Comparison of ENCODE assay signal across 29 cellular contexts in the genomic region with DNA sequence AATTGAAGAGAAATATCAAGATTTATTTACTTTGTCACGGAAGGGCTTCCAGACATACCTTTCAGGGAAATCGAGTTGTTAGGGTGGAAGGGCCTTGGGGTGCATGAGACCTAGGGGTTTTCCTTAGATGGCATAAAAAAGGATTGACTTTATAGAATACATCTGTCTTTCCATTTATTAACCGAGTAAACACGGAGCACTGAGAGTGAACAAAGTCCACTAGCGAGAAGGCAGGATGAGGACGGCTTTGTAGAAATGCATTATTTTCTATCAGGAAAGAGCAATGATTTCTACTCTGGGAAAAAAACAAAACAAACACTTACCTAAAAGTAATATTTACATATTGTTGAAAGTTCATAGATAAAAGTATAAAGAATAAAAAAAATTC.
DNase-seq lines count a peak whose midpoint lies in the region; ATAC-seq and TF ChIP-seq lines count a peak whose summit lies in the region.
"Had no signal": no experiment of that assay in that cellular context is flagged by ENCODE, and none has a peak within 500 bp of the region (broad histone marks: within the 10 kb centered on the region; RNA-seq: fewer than 3 reads in every experiment).

No MANE protein-coding gene starts in this region.

- TF ChIP-seq CTCF in right lobe of liver (IDR thresholded peaks at IDR 0.05): no peak
- no peak for TF ChIP-seq CTCF in transverse colon (IDR thresholded peaks at IDR 0.05)
- no peak for TF ChIP-seq CTCF in CD4-positive, alpha-beta T cell (IDR thresholded peaks at IDR 0.05)

- H3K4me1 ChIP-seq in HUES6 (ENCODE audit: control insufficient read depth, insufficient read depth, low read length): peaks cover 27% of the 10 kb centered on the region
- peaks cover 26% of the 10 kb centered on the region for H3K4me1 ChIP-seq in endocrine pancreas (ENCODE audit: control insufficient read depth, insufficient read depth, low read length)
- H3K4me1 ChIP-seq in right lobe of liver: peaks cover 0 to 8% (median 0%) of the 10 kb centered on the region in 4 donors
- peaks cover 0 to 16% (median 10%) of the 10 kb centered on the region in 4 donors for H3K4me1 ChIP-seq in transverse colon
- H3K4me1 ChIP-seq: psoas muscle had no signal

- H3K4me1 Mint-ChIP-seq in CD4-positive, alpha-beta T cell (ENCODE audit: low read depth): peaks cover 20% of the 10 kb centered on the region
- H3K4me1 Mint-ChIP-seq in activated naive CD8-positive, alpha-beta T cell treated with anti-CD3 and anti-CD28 coated beads for 36 hours: peaks cover 10% of the 10 kb centered on the region
- H3K4me1 Mint-ChIP-seq: activated T-helper 17 cell treated with anti-CD3 and anti-CD28 coated beads, Interleukin-2, amount 50 U/mL, for 72 hours had no signal

- no peak for TF ChIP-seq EP300 in transverse colon (IDR thresholded peaks at IDR 0.05; ENCODE audit: low read depth)

- DNase-seq in right lobe of liver (no peak), transverse colon (no peak), T-helper 2 cell (no peak), COLO668 (lab: John Stamatoyannopoulos, UW; ENCODE audit: unreplicated experiment) (no peak)
- no peak for DNase-seq in CD4-positive, alpha-beta T cell
- DNase-seq in activated naive CD8-positive, alpha-beta T cell treated with anti-CD3 and anti-CD28 coated beads for 36 hours: no peak
- DNase-seq: activated CD4-positive, alpha-beta T cell treated with anti-CD3 and anti-CD28 coated beads for 4 hours; activated CD8-positive, alpha-beta T cell treated with anti-CD3 and anti-CD28 coated beads, Interleukin-2, amount 10 ng/mL, durations not matched to agents 7 days and 5 days; activated naive CD4-positive, alpha-beta T cell treated with anti-CD3 and anti-CD28 coated beads, Interleukin-2, amount 10 ng/mL, durations not matched to agents 7 days and 5 days; COR-L47; DND-41; GF-D8; hypothalamus; mesenchymal stem cell; naive B cell; NCI-H1436 treated with DMSO at 0.1 percent for 48 hours; psoas muscle; sigmoid colon; stimulated activated CD4-positive, alpha-beta T cell treated with anti-CD3 and anti-CD28 coated beads, Interleukin-4, amount 100 ng/mL, for 4 hours; T1000; trophoblast cell had no signal

- H3K27me3 ChIP-seq in HUES6 (ENCODE audit: control insufficient read depth, insufficient read depth, low read length) (no peaks in the 10 kb centered on the region), endocrine pancreas (ENCODE audit: control insufficient read depth, insufficient read depth, low read length) (no peaks in the 10 kb centered on the region), right lobe of liver (no peaks in the 10 kb centered on the region), transverse colon (no peaks in the 10 kb centered on the region)
- no peaks in the 10 kb centered on the region for H3K27me3 ChIP-seq in CD4-positive, alpha-beta T cell (ENCODE audit: control insufficient read depth, insufficient read depth, low read length)
- H3K27me3 ChIP-seq: BLaER1 treated with 17β-estradiol and CSF1 and Interleukin-3, amounts not matched to agents 10 nM and 100 nM; left lung; sigmoid colon had no signal

- TF ChIP-seq POLR2A in right lobe of liver (IDR thresholded peaks at IDR 0.05): no peak
- no peak for TF ChIP-seq POLR2A in transverse colon (IDR thresholded peaks at IDR 0.05)

- H3K4me3 ChIP-seq in HUES6 (ENCODE audit: low read depth, low read length) (no peak overlapping the region), endocrine pancreas (ENCODE audit: control insufficient read depth, insufficient read depth, low read length) (peak overlapping the region; percentile 70), right lobe of liver (peak overlapping the region; percentile 29 to 59 (median 53)), transverse colon (peak overlapping the region in 3 of 4 donors; percentile 4 to 30 (median 17))
- H3K4me3 ChIP-seq: BLaER1 treated with 17β-estradiol and CSF1 and Interleukin-3, amounts not matched to agents 10 nM and 100 nM; left lung; psoas muscle; sigmoid colon had no signal

- intact Hi-C loops in right lobe of liver (cut with DNase I): no loop called here
- intact Hi-C loops in transverse colon (cut with DNase I; ENCODE audit: low total_unique reads): no loop called here
- intact Hi-C loops in CD4-positive, alpha-beta T cell (cut with DNase I, micrococcal nuclease): loop anchor here in 1 of 2 experiments (5.0 kb wide), 1 partner anchor 92 kb away; a partner anchor contains a TSS

- no peak overlapping the region for H3K27ac Mint-ChIP-seq in CD4-positive, alpha-beta T cell
- H3K27ac Mint-ChIP-seq in activated naive CD8-positive, alpha-beta T cell treated with anti-CD3 and anti-CD28 coated beads for 36 hours: no peak overlapping the region
- H3K27ac Mint-ChIP-seq: activated CD8-positive, alpha-beta T cell treated with anti-CD3 and anti-CD28 coated beads, Interleukin-2, amount 10 ng/mL, durations not matched to agents 7 days and 5 days; activated naive CD4-positive, alpha-beta T cell treated with anti-CD3 and anti-CD28 coated beads, Interleukin-2, amount 10 ng/mL, durations not matched to agents 7 days and 5 days; activated T-helper 17 cell treated with anti-CD3 and anti-CD28 coated beads, Interleukin-2, amount 50 U/mL, for 72 hours; IgD-negative memory B cell had no signal

- no peak overlapping the region for H3K4me3 Mint-ChIP-seq in CD4-positive, alpha-beta T cell
- H3K4me3 Mint-ChIP-seq in activated naive CD8-positive, alpha-beta T cell treated with anti-CD3 and anti-CD28 coated beads for 36 hours: no peak overlapping the region
- H3K4me3 Mint-ChIP-seq: activated CD8-positive, alpha-beta T cell treated with anti-CD3 and anti-CD28 coated beads, Interleukin-2, amount 10 ng/mL, durations not matched to agents 7 days and 5 days; activated naive CD4-positive, alpha-beta T cell treated with anti-CD3 and anti-CD28 coated beads, Interleukin-2, amount 10 ng/mL, durations not matched to agents 7 days and 5 days; activated T-helper 17 cell treated with anti-CD3 and anti-CD28 coated beads, Interleukin-2, amount 50 U/mL, for 72 hours; brain; IgD-negative memory B cell had no signal

- peaks cover 13% of the 10 kb centered on the region for H3K36me3 ChIP-seq in HUES6 (ENCODE audit: control insufficient read depth, insufficient read depth, low read length)
- H3K36me3 ChIP-seq in endocrine pancreas (ENCODE audit: control insufficient read depth, insufficient read depth, low read length): no peaks in the 10 kb centered on the region
- H3K36me3 ChIP-seq in right lobe of liver: no peaks in the 10 kb centered on the region
- no peaks in the 10 kb centered on the region for H3K36me3 ChIP-seq in transverse colon
- H3K36me3 ChIP-seq: sigmoid colon had no signal

- no peaks in the 10 kb centered on the region; the same call in 1 of the 2 replicates for H3K9me3 ChIP-seq in HUES6 (ENCODE audit: control insufficient read depth, insufficient read depth, low read depth, low read length)
- no peaks in the 10 kb centered on the region for H3K9me3 ChIP-seq in endocrine pancreas (ENCODE audit: control insufficient read depth, low read length)
- H3K9me3 ChIP-seq in right lobe of liver: no peaks in the 10 kb centered on the region
- H3K9me3 ChIP-seq in transverse colon: no peaks in the 10 kb centered on the region
- H3K9me3 ChIP-seq in CD4-positive, alpha-beta T cell (ENCODE audit: control insufficient read depth, low read length): no peaks in the 10 kb centered on the region
- H3K9me3 ChIP-seq: BLaER1 treated with 17β-estradiol and CSF1 and Interleukin-3, amounts not matched to agents 10 nM and 100 nM; left lung; psoas muscle; sigmoid colon had no signal

- WGBS in right lobe of liver (ENCODE audit: insufficient coverage, low coverage, low lambda C conversion rate, missing lambda C conversion rate): 41% methylated on average over 6 of the region's 6 CpGs
- 34 to 51% methylated on average over 6 of the region's 6 CpGs for WGBS in transverse colon (ENCODE audit: low coverage in 1 of 2), 2 donors

- POLR2A ChIA-PET in CD4-positive, alpha-beta T cell (lab: Charles Lee): no interaction called here

- no peak overlapping the region for H3K9ac ChIP-seq in HUES6 (ENCODE audit: low read length)
- H3K9ac ChIP-seq in endocrine pancreas (ENCODE audit: control insufficient read depth, insufficient read depth, low read length): peak overlapping the region; percentile 54
- H3K9ac ChIP-seq: BLaER1 treated with 17β-estradiol and CSF1 and Interleukin-3, amounts not matched to agents 10 nM and 100 nM had no signal

- peak; percentile 52 to 66 (median 59) for ATAC-seq in right lobe of liver
- ATAC-seq in CD4-positive, alpha-beta T cell (ENCODE audit: poor library complexity): no peak
- ATAC-seq: activated CD8-positive, alpha-beta T cell treated with anti-CD3 and anti-CD28 coated beads, Interleukin-2, amount 10 ng/mL, durations not matched to agents 7 days and 5 days; activated T-helper 17 cell treated with anti-CD3 and anti-CD28 coated beads, Interleukin-2, amount 50 U/mL, for 72 hours; left lung; psoas muscle had no signal

- H3K36me3 Mint-ChIP-seq in CD4-positive, alpha-beta T cell (ENCODE audit: low read depth): peaks cover 25% of the 10 kb centered on the region
- peaks cover 3% of the 10 kb centered on the region for H3K36me3 Mint-ChIP-seq in activated naive CD8-positive, alpha-beta T cell treated with anti-CD3 and anti-CD28 coated beads for 36 hours
- H3K36me3 Mint-ChIP-seq: IgD-negative memory B cell had no signal

- CTCF ChIA-PET in CD4-positive, alpha-beta T cell (lab: Charles Lee): no interaction called here

- no peaks in the 10 kb centered on the region for H3K9me3 Mint-ChIP-seq in CD4-positive, alpha-beta T cell
- no peaks in the 10 kb centered on the region for H3K9me3 Mint-ChIP-seq in activated naive CD8-positive, alpha-beta T cell treated with anti-CD3 and anti-CD28 coated beads for 36 hours
- H3K9me3 Mint-ChIP-seq: activated naive CD4-positive, alpha-beta T cell treated with anti-CD3 and anti-CD28 coated beads, Interleukin-2, amount 10 ng/mL, durations not matched to agents 7 days and 5 days; activated T-helper 17 cell treated with anti-CD3 and anti-CD28 coated beads, Interleukin-2, amount 50 U/mL, for 72 hours; IgD-negative memory B cell; naive B cell had no signal

- 0 out of 2 replicates have a peak overlapping the region, but pooled peaks have one; percentile 49 for H3K27ac ChIP-seq in HUES6 (ENCODE audit: low read depth, low read length)
- H3K27ac ChIP-seq in right lobe of liver: peak overlapping the region; percentile 53 to 81 (median 70)
- peak overlapping the region; percentile 66 to 87 (median 73) for H3K27ac ChIP-seq in transverse colon
- no peak overlapping the region for H3K27ac ChIP-seq in CD4-positive, alpha-beta T cell (ENCODE audit: low read depth, low read length)
- H3K27ac ChIP-seq: BLaER1 treated with 17β-estradiol and CSF1 and Interleukin-3, amounts not matched to agents 10 nM and 100 nM; left lung; psoas muscle; sigmoid colon; VCaP had no signal

- H3K27me3 Mint-ChIP-seq in CD4-positive, alpha-beta T cell: no peaks in the 10 kb centered on the region
- H3K27me3 Mint-ChIP-seq in activated naive CD8-positive, alpha-beta T cell treated with anti-CD3 and anti-CD28 coated beads for 36 hours: no peaks in the 10 kb centered on the region
- H3K27me3 Mint-ChIP-seq: activated naive CD4-positive, alpha-beta T cell treated with anti-CD3 and anti-CD28 coated beads, Interleukin-2, amount 10 ng/mL, durations not matched to agents 7 days and 5 days; activated T-helper 17 cell treated with anti-CD3 and anti-CD28 coated beads, Interleukin-2, amount 50 U/mL, for 72 hours; brain; IgD-negative memory B cell; naive B cell had no signal

- in situ Hi-C loops in transverse colon (cut with MboI; ENCODE audit: low pct_ligation_motif_present in 1 of 4, low pct_unique_long_range_greater_than_20kb in 1 of 4, low sequenced_read_pairs in 3 of 4): loop anchor here in 1 of 4 donors (25.0 kb wide), 1 partner anchor 228 kb away; a partner anchor contains a TSS
